Comparison of ENCODE assay signal across 38 cellular contexts in the genomic region with DNA sequence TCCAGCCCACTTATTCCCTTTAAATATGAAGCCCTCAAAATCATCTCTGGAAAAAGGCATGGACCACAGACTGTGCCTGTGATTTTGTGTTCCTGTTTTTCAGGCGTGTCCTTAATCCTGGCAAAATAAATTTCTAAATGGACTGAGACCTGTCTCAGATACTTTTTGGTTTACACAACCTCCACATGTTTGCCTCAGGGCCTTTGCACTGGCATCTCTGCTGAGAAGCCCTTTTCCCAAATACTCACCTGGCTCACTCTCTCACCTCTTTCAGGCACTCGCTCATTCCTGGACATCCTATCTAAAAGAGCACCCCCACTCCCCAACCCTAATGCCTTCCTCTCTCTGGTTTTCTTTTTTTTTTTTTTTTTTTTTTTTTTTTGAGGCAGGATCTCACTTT. TPM values are rescaled to one million over a fixed set of nuclear protein-coding genes. Genes with fewer than 3 reads are reported as not detected.
"Had no signal": no experiment of that assay in that cellular context is flagged by ENCODE, and none has a peak within 500 bp of the region (broad histone marks: within the 10 kb centered on the region; RNA-seq: fewer than 3 reads in every experiment).

No MANE protein-coding gene starts in this region.

- H3K9me3 Mint-ChIP-seq: activated B cell treated with CpG ODN at 0.5 μM for 24 hours; activated CD4-positive, alpha-beta memory T cell treated with anti-CD3 and anti-CD28 coated beads for 36 hours; activated CD4-positive, alpha-beta T cell treated with anti-CD3 and anti-CD28 coated beads, Interleukin-2, amount 10 ng/mL, durations not matched to agents 24 days and 14 days; activated CD8-positive, alpha-beta T cell treated with anti-CD3 and anti-CD28 coated beads for 36 hours; activated naive CD4-positive, alpha-beta T cell treated with anti-CD3 and anti-CD28 coated beads, Interleukin-2, amount 10 ng/mL, durations not matched to agents 7 days and 5 days; activated naive CD4-positive, alpha-beta T cell treated with anti-CD3 and anti-CD28 coated beads, Interleukin-2, amount 50 U/mL, for 24 hours; activated naive CD8-positive, alpha-beta T cell treated with anti-CD3 and anti-CD28 coated beads, Interleukin-2, amount 10 ng/mL, durations not matched to agents 7 days and 5 days; activated naive CD8-positive, alpha-beta T cell treated with anti-CD3 and anti-CD28 coated beads, Interleukin-2, amount 50 U/mL, for 24 hours; activated T-cell treated with anti-CD3 and anti-CD28 coated beads, Interleukin-2, amount 50 U/mL, for 4 hours; activated T-cell treated with anti-CD3 and anti-CD28 coated beads, Interleukin-2, amount 50 U/mL, for 72 hours; activated T-helper 2 cell treated with anti-CD3 and anti-CD28 coated beads, Interferon-gamma antibody, Interleukin-2, Interleukin-4, amounts not matched to agents 10 μg/mL and 5 μg/mL and 100 μg/mL, durations not matched to agents 14 hours and 24 hours and 36 hours; central memory CD8-positive, alpha-beta T cell; T-helper 1 cell treated with Interleukin-12 subunit alpha and Interleukin-12 subunit beta and Interleukin-4 antibody, amounts not matched to agents 30 μg/mL and 1 μg/mL, for 36 hours; T-helper 2 cell treated with Interferon-gamma antibody and Interleukin-4, amounts not matched to agents 5 μg/mL and 100 μg/mL, for 36 hours had no signal

- H3K27ac ChIP-seq: ascending aorta, brain microvascular endothelial cell, breast epithelium, VCaP had no signal

- H3K36me3 Mint-ChIP-seq: activated CD4-positive, alpha-beta memory T cell treated with anti-CD3 and anti-CD28 coated beads for 36 hours; activated naive CD4-positive, alpha-beta T cell treated with anti-CD3 and anti-CD28 coated beads, Interleukin-2, amount 10 ng/mL, durations not matched to agents 7 days and 5 days; activated naive CD4-positive, alpha-beta T cell treated with anti-CD3 and anti-CD28 coated beads, Interleukin-2, amount 50 U/mL, for 24 hours; activated naive CD8-positive, alpha-beta T cell; activated naive CD8-positive, alpha-beta T cell treated with anti-CD3 and anti-CD28 coated beads, Interleukin-2, amount 10 ng/mL, durations not matched to agents 7 days and 5 days had no signal

- ATAC-seq: activated CD8-positive, alpha-beta T cell treated with anti-CD3 and anti-CD28 coated beads for 36 hours; activated naive CD8-positive, alpha-beta T cell treated with anti-CD3 and anti-CD28 coated beads, Interleukin-2, amount 50 U/mL, for 24 hours; activated T-cell treated with anti-CD3 and anti-CD28 coated beads, Interleukin-2, amount 50 U/mL, for 4 hours; activated T-cell treated with anti-CD3 and anti-CD28 coated beads, Interleukin-2, amount 50 U/mL, for 72 hours had no signal

- H3K4me3 Mint-ChIP-seq: activated B cell treated with CpG ODN at 0.5 μM for 24 hours; activated CD4-positive, alpha-beta memory T cell treated with anti-CD3 and anti-CD28 coated beads for 36 hours; activated CD4-positive, alpha-beta T cell treated with anti-CD3 and anti-CD28 coated beads, Interleukin-2, amount 10 ng/mL, durations not matched to agents 24 days and 14 days; activated CD8-positive, alpha-beta T cell treated with anti-CD3 and anti-CD28 coated beads for 36 hours; activated naive CD4-positive, alpha-beta T cell treated with anti-CD3 and anti-CD28 coated beads, Interleukin-2, amount 10 ng/mL, durations not matched to agents 7 days and 5 days; activated naive CD4-positive, alpha-beta T cell treated with anti-CD3 and anti-CD28 coated beads, Interleukin-2, amount 50 U/mL, for 24 hours; activated naive CD8-positive, alpha-beta T cell; activated naive CD8-positive, alpha-beta T cell treated with anti-CD3 and anti-CD28 coated beads, Interleukin-2, amount 10 ng/mL, durations not matched to agents 7 days and 5 days; activated naive CD8-positive, alpha-beta T cell treated with anti-CD3 and anti-CD28 coated beads, Interleukin-2, amount 50 U/mL, for 24 hours; activated T-cell treated with anti-CD3 and anti-CD28 coated beads, Interleukin-2, amount 50 U/mL, for 4 hours; activated T-cell treated with anti-CD3 and anti-CD28 coated beads, Interleukin-2, amount 50 U/mL, for 72 hours; central memory CD8-positive, alpha-beta T cell; T-helper 1 cell treated with Interleukin-12 subunit alpha and Interleukin-12 subunit beta and Interleukin-4 antibody, amounts not matched to agents 30 μg/mL and 1 μg/mL, for 36 hours; T-helper 2 cell treated with Interferon-gamma antibody and Interleukin-4, amounts not matched to agents 5 μg/mL and 100 μg/mL, for 36 hours had no signal

- H3K27me3 Mint-ChIP-seq: activated B cell treated with CpG ODN at 0.5 μM for 24 hours; activated CD4-positive, alpha-beta memory T cell treated with anti-CD3 and anti-CD28 coated beads for 36 hours; activated CD4-positive, alpha-beta T cell treated with anti-CD3 and anti-CD28 coated beads, Interleukin-2, amount 10 ng/mL, durations not matched to agents 24 days and 14 days; activated CD8-positive, alpha-beta T cell treated with anti-CD3 and anti-CD28 coated beads for 36 hours; activated naive CD4-positive, alpha-beta T cell treated with anti-CD3 and anti-CD28 coated beads, Interleukin-2, amount 50 U/mL, for 24 hours; activated naive CD8-positive, alpha-beta T cell; activated naive CD8-positive, alpha-beta T cell treated with anti-CD3 and anti-CD28 coated beads, Interleukin-2, amount 50 U/mL, for 24 hours had no signal

- H3K4me1 ChIP-seq: ascending aorta, breast epithelium had no signal

- H3K4me3 ChIP-seq: ascending aorta, breast epithelium had no signal

- H3K4me1 Mint-ChIP-seq: activated B cell treated with CpG ODN at 0.5 μM for 24 hours; activated CD4-positive, alpha-beta T cell treated with anti-CD3 and anti-CD28 coated beads, Interleukin-2, amount 10 ng/mL, durations not matched to agents 24 days and 14 days; activated naive CD4-positive, alpha-beta T cell treated with anti-CD3 and anti-CD28 coated beads, Interleukin-2, amount 10 ng/mL, durations not matched to agents 7 days and 5 days; activated naive CD4-positive, alpha-beta T cell treated with anti-CD3 and anti-CD28 coated beads, Interleukin-2, amount 50 U/mL, for 24 hours; activated naive CD8-positive, alpha-beta T cell treated with anti-CD3 and anti-CD28 coated beads, Interleukin-2, amount 50 U/mL, for 24 hours; central memory CD8-positive, alpha-beta T cell had no signal

- H3K27ac Mint-ChIP-seq: activated B cell treated with CpG ODN at 0.5 μM for 24 hours; activated CD4-positive, alpha-beta memory T cell treated with anti-CD3 and anti-CD28 coated beads for 36 hours; activated CD4-positive, alpha-beta T cell treated with anti-CD3 and anti-CD28 coated beads, Interleukin-2, amount 10 ng/mL, durations not matched to agents 24 days and 14 days; activated CD8-positive, alpha-beta T cell treated with anti-CD3 and anti-CD28 coated beads for 36 hours; activated naive CD4-positive, alpha-beta T cell treated with anti-CD3 and anti-CD28 coated beads, Interleukin-2, amount 10 ng/mL, durations not matched to agents 7 days and 5 days; activated naive CD4-positive, alpha-beta T cell treated with anti-CD3 and anti-CD28 coated beads, Interleukin-2, amount 50 U/mL, for 24 hours; activated naive CD8-positive, alpha-beta T cell; activated naive CD8-positive, alpha-beta T cell treated with anti-CD3 and anti-CD28 coated beads, Interleukin-2, amount 10 ng/mL, durations not matched to agents 7 days and 5 days; activated naive CD8-positive, alpha-beta T cell treated with anti-CD3 and anti-CD28 coated beads, Interleukin-2, amount 50 U/mL, for 24 hours; activated T-cell treated with anti-CD3 and anti-CD28 coated beads, Interleukin-2, amount 50 U/mL, for 72 hours; activated T-helper 2 cell treated with anti-CD3 and anti-CD28 coated beads, Interferon-gamma antibody, Interleukin-2, Interleukin-4, amounts not matched to agents 10 μg/mL and 5 μg/mL and 100 μg/mL, durations not matched to agents 14 hours and 24 hours and 36 hours; T-helper 1 cell treated with Interleukin-12 subunit alpha and Interleukin-12 subunit beta and Interleukin-4 antibody, amounts not matched to agents 30 μg/mL and 1 μg/mL, for 36 hours; T-helper 2 cell treated with Interferon-gamma antibody and Interleukin-4, amounts not matched to agents 5 μg/mL and 100 μg/mL, for 36 hours had no signal

- H3K27me3 ChIP-seq: ascending aorta, breast epithelium had no signal

- H3K36me3 ChIP-seq: ascending aorta, brain microvascular endothelial cell, breast epithelium had no signal

- DNase-seq: activated B cell treated with CpG ODN at 0.5 μM for 24 hours; activated CD4-positive, alpha-beta memory T cell treated with anti-CD3 and anti-CD28 coated beads for 36 hours; activated CD4-positive, alpha-beta T cell treated with anti-CD3 and anti-CD28 coated beads for 4 hours; activated CD4-positive, alpha-beta T cell treated with anti-CD3 and anti-CD28 coated beads, Interleukin-2, amount 10 ng/mL, durations not matched to agents 24 days and 14 days; activated CD4-positive, alpha-beta T cell treated with anti-CD3 and anti-CD28 coated beads, Interleukin-2, amount 50 U/mL, for 1 hour; activated CD4-positive, alpha-beta T cell treated with anti-CD3 and anti-CD28 coated beads, Interleukin-2, amount 50 U/mL, for 4 hours; activated CD4-positive, CD25-positive, alpha-beta regulatory T cell treated with anti-CD3 and anti-CD28 coated beads, Interleukin-2, amount 50 U/mL, for 72 hours; activated CD8-positive, alpha-beta memory T cell treated with anti-CD3 and anti-CD28 coated beads, Interleukin-2, amount 50 U/mL, for 4 hours; activated CD8-positive, alpha-beta T cell treated with anti-CD3 and anti-CD28 coated beads for 36 hours; activated effector memory CD4-positive, alpha-beta T cell treated with Interleukin-2 at 50 U/mL for 16 hours; activated gamma-delta T cell; activated naive CD4-positive, alpha-beta T cell treated with anti-CD3 and anti-CD28 coated beads, Interleukin-2, amount 10 ng/mL, durations not matched to agents 7 days and 5 days; activated naive CD4-positive, alpha-beta T cell treated with Interleukin-2 at 50 U/mL for 16 hours; activated naive CD8-positive, alpha-beta T cell treated with anti-CD3 and anti-CD28 coated beads, Interleukin-2, amount 10 ng/mL, durations not matched to agents 7 days and 5 days; activated naive CD8-positive, alpha-beta T cell treated with anti-CD3 and anti-CD28 coated beads, Interleukin-2, amount 50 U/mL, for 24 hours; activated T-cell treated with anti-CD3 and anti-CD28 coated beads for 4 hours; activated T-cell treated with anti-CD3 and anti-CD28 coated beads, Interleukin-2, amount 50 U/mL, for 1 hour; activated T-cell treated with anti-CD3 and anti-CD28 coated beads, Interleukin-2, amount 50 U/mL, for 4 hours; activated T-cell treated with anti-CD3 and anti-CD28 coated beads, Interleukin-2, amount 50 U/mL, for 72 hours; amygdala; anterior cingulate cortex; brain microvascular endothelial cell; caudate nucleus; cerebellar nuclear complex; T-helper 1 cell; T-helper 2 cell; T-helper 9 cell had no signal

- H3K9me3 ChIP-seq: ascending aorta, breast epithelium had no signal

RNA-seq across cellular contexts. Expression of a gene that starts 40.5 kb away (rescaled TPM):
- total RNA-seq: activated CD4-positive, alpha-beta T cell treated with anti-CD3 and anti-CD28 coated beads, Interleukin-2, amount 10 ng/mL, durations not matched to agents 24 days and 14 days; activated T-cell treated with anti-CD3 and anti-CD28 coated beads, Interleukin-2, amount 50 U/mL, for 4 hours; activated T-cell treated with anti-CD3 and anti-CD28 coated beads, Interleukin-2, amount 50 U/mL, for 72 hours; activated T-helper 2 cell treated with anti-CD3 and anti-CD28 coated beads, Interferon-gamma antibody, Interleukin-2, Interleukin-4, amounts not matched to agents 10 μg/mL and 5 μg/mL and 100 μg/mL, durations not matched to agents 14 hours and 24 hours and 36 hours; ascending aorta; breast epithelium; chondrocyte had no signal
- polyA plus RNA-seq: adipose tissue had no signal
